14 cellular contexts compared by ENCODE assay signal in the genomic region with DNA sequence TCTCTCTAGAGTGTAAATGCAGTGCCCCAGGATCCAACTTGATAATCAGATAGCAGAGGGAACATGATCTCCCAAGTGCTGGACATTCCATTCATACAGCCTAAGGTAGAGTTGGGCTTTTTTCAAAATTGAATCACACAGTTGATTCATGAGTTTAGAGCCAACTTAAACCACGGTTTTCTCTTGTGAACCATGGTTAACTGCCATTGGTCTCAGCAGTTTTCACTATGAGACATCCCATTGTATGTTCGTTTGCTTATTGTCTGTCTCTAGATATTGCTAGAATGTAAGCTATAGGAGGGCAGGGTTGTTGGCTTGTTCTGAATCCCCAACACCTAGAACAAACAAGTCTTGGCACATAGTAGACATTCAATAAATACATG. TPM values are rescaled to one million over a fixed set of nuclear protein-coding genes. Genes with fewer than 3 reads are reported as not detected.
DNase-seq lines count a peak whose midpoint lies in the region; ATAC-seq and TF ChIP-seq lines count a peak whose summit lies in the region.
"Had no signal": no experiment of that assay in that cellular context is flagged by ENCODE, and none has a peak within 500 bp of the region (broad histone marks: within the 10 kb centered on the region; RNA-seq: fewer than 3 reads in every experiment).

No MANE protein-coding gene starts in this region.

- no peaks in the 10 kb centered on the region for H3K27me3 ChIP-seq in left ventricle myocardium inferior (ENCODE audit: low read depth)
- H3K27me3 ChIP-seq: dorsolateral prefrontal cortex had no signal

- TF ChIP-seq CTCF in fibroblast of villous mesenchyme (IDR thresholded peaks at IDR 0.05; ENCODE audit: insufficient read depth, low read depth, low read length), result no peak
- TF ChIP-seq CTCF in left ventricle myocardium inferior (IDR thresholded peaks at IDR 0.05; ENCODE audit: borderline replicate concordance), result no peak

- ATAC-seq in activated naive CD4-positive, alpha-beta T cell treated with anti-CD3 and anti-CD28 coated beads, Interleukin-2, amount 50 U/mL, for 72 hours, result peak; percentile 47 to 63
- ATAC-seq in stimulated activated naive CD8-positive, alpha-beta T cell treated with anti-CD3 and anti-CD28 coated beads, Interleukin-15, amount 100 ng/mL, for 72 hours, result peak; percentile 50
- ATAC-seq in GM19328 (IDR thresholded peaks at IDR 0.05; ENCODE audit: unreplicated experiment), result no peak
- ATAC-seq in HG03175 (IDR thresholded peaks at IDR 0.05; ENCODE audit: unreplicated experiment), result no peak
- ATAC-seq: WTC11 had no signal

- intact Hi-C loops in left ventricle myocardium inferior (cut with micrococcal nuclease), result no loop called here

- peak overlapping the region; percentile 0 for H3K4me3 Mint-ChIP-seq in T-helper 2 cell treated with Interferon-gamma antibody and Interleukin-4, amounts not matched to agents 5 μg/mL and 100 μg/mL, for 36 hours
- H3K4me3 Mint-ChIP-seq in stimulated activated naive CD8-positive, alpha-beta T cell treated with anti-CD3 and anti-CD28 coated beads, Interleukin-15, amount 100 ng/mL, for 72 hours, result peak overlapping the region; percentile 32 to 55
- H3K4me3 Mint-ChIP-seq: WTC11 had no signal

- H3K27ac Mint-ChIP-seq in activated naive CD4-positive, alpha-beta T cell treated with anti-CD3 and anti-CD28 coated beads, Interleukin-2, amount 50 U/mL, for 72 hours, result peak overlapping the region; percentile 5 to 83
- H3K27ac Mint-ChIP-seq in T-helper 2 cell treated with Interferon-gamma antibody and Interleukin-4, amounts not matched to agents 5 μg/mL and 100 μg/mL, for 36 hours, result peak overlapping the region; percentile 8
- peak overlapping the region; percentile 19 to 61 for H3K27ac Mint-ChIP-seq in stimulated activated naive CD8-positive, alpha-beta T cell treated with anti-CD3 and anti-CD28 coated beads, Interleukin-15, amount 100 ng/mL, for 72 hours
- H3K27ac Mint-ChIP-seq: WTC11 had no signal

- H3K27me3 Mint-ChIP-seq in T-helper 2 cell treated with Interferon-gamma antibody and Interleukin-4, amounts not matched to agents 5 μg/mL and 100 μg/mL, for 36 hours (ENCODE audit: low read depth), result no peaks in the 10 kb centered on the region
- H3K27me3 Mint-ChIP-seq in stimulated activated naive CD8-positive, alpha-beta T cell treated with anti-CD3 and anti-CD28 coated beads, Interleukin-15, amount 100 ng/mL, for 72 hours, result no peaks in the 10 kb centered on the region

- H3K4me1 ChIP-seq in left ventricle myocardium inferior, result peaks cover 37% of the 10 kb centered on the region

- DNase-seq in activated naive CD4-positive, alpha-beta T cell treated with anti-CD3 and anti-CD28 coated beads, Interleukin-2, amount 50 U/mL, for 72 hours (ENCODE audit: low spot score in 2 of 2), result no peak
- no peak for DNase-seq in activated naive CD4-positive, alpha-beta T cell (lab: John Stamatoyannopoulos, UW)
- DNase-seq in T-helper 2 cell treated with Interferon-gamma antibody and Interleukin-4, amounts not matched to agents 5 μg/mL and 100 μg/mL, for 36 hours (ENCODE audit: low spot score), result no peak
- DNase-seq in fibroblast of villous mesenchyme (ENCODE audit: low read depth), result peak; percentile 28
- no peak for DNase-seq in stimulated activated naive CD8-positive, alpha-beta T cell treated with anti-CD3 and anti-CD28 coated beads, Interleukin-15, amount 100 ng/mL, for 72 hours
- no peak for DNase-seq in left ventricle myocardium inferior
- DNase-seq: C1 segment of cervical spinal cord; dorsolateral prefrontal cortex; NCI-H1694 treated with DMSO at 0.1 percent for 48 hours; NCI-H82; stimulated activated CD4-positive, alpha-beta T cell treated with anti-CD3 and anti-CD28 coated beads, Interleukin-4, amount 100 ng/mL, for 4 hours had no signal

- H3K9me3 Mint-ChIP-seq in activated naive CD4-positive, alpha-beta T cell treated with anti-CD3 and anti-CD28 coated beads, Interleukin-2, amount 50 U/mL, for 72 hours, result peaks cover 0 to 12% of the 10 kb centered on the region in 2 donors
- peaks cover 7% of the 10 kb centered on the region for H3K9me3 Mint-ChIP-seq in T-helper 2 cell treated with Interferon-gamma antibody and Interleukin-4, amounts not matched to agents 5 μg/mL and 100 μg/mL, for 36 hours
- peaks cover 0 to 4% of the 10 kb centered on the region in 2 donors for H3K9me3 Mint-ChIP-seq in stimulated activated naive CD8-positive, alpha-beta T cell treated with anti-CD3 and anti-CD28 coated beads, Interleukin-15, amount 100 ng/mL, for 72 hours
- H3K9me3 Mint-ChIP-seq: WTC11 had no signal

- H3K27ac ChIP-seq in left ventricle myocardium inferior (replicated peaks), result no peak overlapping the region
- H3K27ac ChIP-seq: dorsolateral prefrontal cortex had no signal

- peaks cover 10 to 34% of the 10 kb centered on the region in 2 donors for H3K36me3 Mint-ChIP-seq in activated naive CD4-positive, alpha-beta T cell treated with anti-CD3 and anti-CD28 coated beads, Interleukin-2, amount 50 U/mL, for 72 hours
- peaks cover 23% of the 10 kb centered on the region for H3K36me3 Mint-ChIP-seq in T-helper 2 cell treated with Interferon-gamma antibody and Interleukin-4, amounts not matched to agents 5 μg/mL and 100 μg/mL, for 36 hours (ENCODE audit: low read depth)
- H3K36me3 Mint-ChIP-seq: WTC11 had no signal

- H3K36me3 ChIP-seq in left ventricle myocardium inferior, result no peaks in the 10 kb centered on the region

- H3K4me1 Mint-ChIP-seq in T-helper 2 cell treated with Interferon-gamma antibody and Interleukin-4, amounts not matched to agents 5 μg/mL and 100 μg/mL, for 36 hours (ENCODE audit: low read depth), result peaks cover 68% of the 10 kb centered on the region
- H3K4me1 Mint-ChIP-seq in stimulated activated naive CD8-positive, alpha-beta T cell treated with anti-CD3 and anti-CD28 coated beads, Interleukin-15, amount 100 ng/mL, for 72 hours, result peaks cover 88% of the 10 kb centered on the region

- H3K4me3 ChIP-seq in fibroblast of villous mesenchyme (ENCODE audit: low read depth, low read length), result no peak overlapping the region
- H3K4me3 ChIP-seq in left ventricle myocardium inferior, result no peak overlapping the region
- H3K4me3 ChIP-seq: dorsolateral prefrontal cortex had no signal

- no peaks in the 10 kb centered on the region for H3K9me3 ChIP-seq in left ventricle myocardium inferior (replicated peaks)

RNA-seq across cellular contexts. Expression of a gene that starts 37.2 kb away (rescaled TPM):
- 10 to 100 TPM; 62.9 to 77.1 TPM for total RNA-seq in activated naive CD4-positive, alpha-beta T cell treated with anti-CD3 and anti-CD28 coated beads, Interleukin-2, amount 50 U/mL, for 72 hours
- 16.0 and 20.0 TPM in 2 replicates for total RNA-seq in fibroblast of villous mesenchyme
- total RNA-seq in left ventricle myocardium inferior, result 28.5 TPM

Comparison
In these comparisons a context has a peak if more than half of its experiments do, and no peak if none do; other contexts are left out.
1. ATAC-seq: peak in activated naive CD4-positive, alpha-beta T cell treated with anti-CD3 and anti-CD28 coated beads, Interleukin-2, amount 50 U/mL, for 72 hours (2 of 2) and stimulated activated naive CD8-positive, alpha-beta T cell treated with anti-CD3 and anti-CD28 coated beads, Interleukin-15, amount 100 ng/mL, for 72 hours (single experiment); none in GM19328 (single experiment) and HG03175 (single experiment).
2. Peak in every context shown above with its lines, with median percentiles within 50 percentile points of each other: H3K27ac Mint-ChIP-seq.